Comparison of ENCODE assay signal across 1 cellular context in genomic region chr19:2782357-2782935, GRCh38.
TF ChIP-seq lines count a peak whose summit lies in the region.

No MANE protein-coding gene starts in this region.

TF ChIP-seq in WTC11, 78 proteins besides CTCF, POLR2A, EP300 and RAD21 (continued from another document):
- no peak for TF ChIP-seq ZNF281 (CRISPR knock-in tag; IDR thresholded peaks at IDR 0.05)
- no peak for TF ChIP-seq MLX (CRISPR knock-in tag; IDR thresholded peaks at IDR 0.05)
